8 cellular contexts compared by ENCODE assay signal in genomic region chr17:79808763-79809529, GRCh38. TPM values are rescaled to one million over a fixed set of nuclear protein-coding genes. Genes with fewer than 3 reads are reported as not detected.
A peak's percentile ranks its signal among the peaks of the same experiment; 100 is the strongest.
DNase-seq lines count a peak whose midpoint lies in the region; ATAC-seq and TF ChIP-seq lines count a peak whose summit lies in the region.

No MANE protein-coding gene starts in this region.

- no peaks in the 10 kb centered on the region for H3K9me3 ChIP-seq in RWPE2 (ENCODE audit: severe bottlenecking)

- intact Hi-C loops in sciatic nerve (cut with DNase I): no loop called here

- ATAC-seq in RWPE2 (ENCODE audit: low read depth) (peak; percentile 55), sciatic nerve (peak; percentile 29), GM21717 (IDR thresholded peaks at IDR 0.05; ENCODE audit: unreplicated experiment) (no peak)

- H3K4me3 ChIP-seq in RWPE2 (ENCODE audit: severe bottlenecking) (no peak overlapping the region), fibroblast of pulmonary artery (replicated peaks; ENCODE audit: low read depth, low read length) (no peak overlapping the region)

- TF ChIP-seq CTCF in RWPE2 (IDR thresholded peaks at IDR 0.05; ENCODE audit: poor library complexity, severe bottlenecking) (peak; percentile 56), fibroblast of pulmonary artery (IDR thresholded peaks at IDR 0.05; ENCODE audit: low read length, missing control alignments) (peak; percentile 39)

- H3K4me1 ChIP-seq in RWPE2 (ENCODE audit: insufficient read depth, poor library complexity, severe bottlenecking): peaks cover 2% of the 10 kb centered on the region

- H3K27ac ChIP-seq in RWPE2 (ENCODE audit: poor library complexity, severe bottlenecking): no peak overlapping the region

- H3K36me3 ChIP-seq in RWPE2 (ENCODE audit: low read depth): no peaks in the 10 kb centered on the region

- H3K27me3 ChIP-seq in RWPE2 (ENCODE audit: insufficient read depth, poor library complexity, severe bottlenecking): peaks cover 84% of the 10 kb centered on the region

- peak; percentile 84 for DNase-seq in DMS153 (lab: John Stamatoyannopoulos, UW)
- DNase-seq in HT1080 (ENCODE audit: low read depth): peak; percentile 36
- no peak for DNase-seq in RWPE2 (ENCODE audit: low spot score)
- peak; percentile 61 for DNase-seq in fibroblast of pulmonary artery (ENCODE audit: low read depth)
- DNase-seq in sciatic nerve (ENCODE audit: low spot score): no peak
- DNase-seq in stimulated activated CD4-positive, alpha-beta T cell treated with anti-CD3 and anti-CD28 coated beads, Interleukin-12 subunit alpha, Interleukin-12 subunit beta, amount 100 ng/mL, for 4 hours: no peak
- no peak for DNase-seq in effector CD8-positive, alpha-beta T cell (lab: John Stamatoyannopoulos, UW)

RNA-seq across cellular contexts. Expression of gene CBX8, which starts 12.1 kb away (rescaled TPM):
- 7.6 and 9.0 TPM in 2 replicates for total RNA-seq in HT1080 (2014; rRNA removed; shearing (Covaris generic))
- polyA plus RNA-seq in HT1080 (2015; cell fraction: cytosol; rRNA removed): 2.1 and 3.0 TPM in 2 replicates
- polyA plus RNA-seq in HT1080 (2015; cell fraction: nucleus; rRNA removed): 4.0 and 6.2 TPM in 2 replicates
- 2.0 TPM for total RNA-seq in sciatic nerve

RNA-seq across cellular contexts. Expression of gene CBX4, which starts 30.3 kb away (rescaled TPM):
- total RNA-seq in HT1080 (2014; rRNA removed; shearing (Covaris generic)): 29.2 and 33.0 TPM in 2 replicates
- 20.7 TPM in 2 replicates for polyA plus RNA-seq in HT1080 (2015; cell fraction: cytosol; rRNA removed)
- 27.4 and 29.8 TPM in 2 replicates for polyA plus RNA-seq in HT1080 (2015; cell fraction: nucleus; rRNA removed)
- 16.8 TPM for total RNA-seq in sciatic nerve

RNA-seq across cellular contexts. Expression of gene CBX2, which starts 31.0 kb away (rescaled TPM):
- 7.1 and 8.0 TPM in 2 replicates for total RNA-seq in HT1080 (2014; rRNA removed; shearing (Covaris generic))
- 2.8 and 3.5 TPM in 2 replicates for polyA plus RNA-seq in HT1080 (2015; cell fraction: cytosol; rRNA removed)
- 4.9 and 5.7 TPM in 2 replicates for polyA plus RNA-seq in HT1080 (2015; cell fraction: nucleus; rRNA removed)
- 4.7 TPM for total RNA-seq in sciatic nerve

Comparison
In these comparisons a context has a peak if more than half of its experiments do, and no peak if none do; other contexts are left out.
1. DNase-seq: peak in DMS153 (single experiment), HT1080 (single experiment) and fibroblast of pulmonary artery (single experiment); none in RWPE2 (single experiment), sciatic nerve (single experiment), stimulated activated CD4-positive, alpha-beta T cell treated with anti-CD3 and anti-CD28 coated beads, Interleukin-12 subunit alpha, Interleukin-12 subunit beta, amount 100 ng/mL, for 4 hours (single experiment) and effector CD8-positive, alpha-beta T cell (single experiment).